ENCODE assay signal across 18 cellular contexts in genomic region chr19:38526430-38526829, GRCh38.
DNase-seq lines count a peak whose midpoint lies in the region; ATAC-seq and TF ChIP-seq lines count a peak whose summit lies in the region.
"Had no signal": no experiment of that assay in that cellular context is flagged by ENCODE, and none has a peak within 500 bp of the region (broad histone marks: within the 10 kb centered on the region; RNA-seq: fewer than 3 reads in every experiment).

No MANE protein-coding gene starts in this region.

- no peak for TF ChIP-seq CTCF in prostate gland (IDR thresholded peaks at IDR 0.05)

- no peak overlapping the region for H3K27ac ChIP-seq in prostate gland
- H3K27ac ChIP-seq: 22Rv1, A549, C4-2B had no signal

- no peaks in the 10 kb centered on the region for H3K9me3 Mint-ChIP-seq in T-helper 1 cell treated with Interleukin-12 subunit alpha and Interleukin-12 subunit beta and Interleukin-4 antibody, amounts not matched to agents 30 μg/mL and 1 μg/mL, for 36 hours
- H3K9me3 Mint-ChIP-seq in activated naive CD4-positive, alpha-beta T cell treated with anti-CD3 and anti-CD28 coated beads, Interleukin-2, amount 10 ng/mL, durations not matched to agents 7 days and 5 days, result no peaks in the 10 kb centered on the region
- H3K9me3 Mint-ChIP-seq in activated naive CD4-positive, alpha-beta T cell treated with anti-CD3 and anti-CD28 coated beads, Interleukin-2, amount 50 U/mL, for 72 hours, result no peaks in the 10 kb centered on the region
- no peaks in the 10 kb centered on the region for H3K9me3 Mint-ChIP-seq in stimulated activated naive B cell treated with anti-CD40 and anti-IgM and Interleukin-4, amounts not matched to agents 10 μg/mL and 1 μg/mL and 100 μg/mL, for 72 hours
- H3K9me3 Mint-ChIP-seq: CD4-positive, alpha-beta T cell had no signal

- WGBS in prostate gland, result 98% methylated on average over 7 of the region's 7 CpGs

- peaks cover 7% of the 10 kb centered on the region for H3K27me3 Mint-ChIP-seq in T-helper 1 cell treated with Interleukin-12 subunit alpha and Interleukin-12 subunit beta and Interleukin-4 antibody, amounts not matched to agents 30 μg/mL and 1 μg/mL, for 36 hours (ENCODE audit: low read depth)
- peaks cover 63% of the 10 kb centered on the region for H3K27me3 Mint-ChIP-seq in activated naive CD4-positive, alpha-beta T cell treated with anti-CD3 and anti-CD28 coated beads, Interleukin-2, amount 10 ng/mL, durations not matched to agents 7 days and 5 days
- H3K27me3 Mint-ChIP-seq in stimulated activated naive B cell treated with anti-CD40 and anti-IgM and Interleukin-4, amounts not matched to agents 10 μg/mL and 1 μg/mL and 100 μg/mL, for 72 hours, result peaks cover 42 to 52% of the 10 kb centered on the region in 2 donors
- H3K27me3 Mint-ChIP-seq: CD4-positive, alpha-beta T cell had no signal

- H3K36me3 ChIP-seq in prostate gland, result no peaks in the 10 kb centered on the region
- H3K36me3 ChIP-seq: HAP-1 had no signal

- H3K36me3 Mint-ChIP-seq in T-helper 1 cell treated with Interleukin-12 subunit alpha and Interleukin-12 subunit beta and Interleukin-4 antibody, amounts not matched to agents 30 μg/mL and 1 μg/mL, for 36 hours (ENCODE audit: low read depth), result no peaks in the 10 kb centered on the region
- no peaks in the 10 kb centered on the region for H3K36me3 Mint-ChIP-seq in activated naive CD4-positive, alpha-beta T cell treated with anti-CD3 and anti-CD28 coated beads, Interleukin-2, amount 10 ng/mL, durations not matched to agents 7 days and 5 days
- no peaks in the 10 kb centered on the region for H3K36me3 Mint-ChIP-seq in activated naive CD4-positive, alpha-beta T cell treated with anti-CD3 and anti-CD28 coated beads, Interleukin-2, amount 50 U/mL, for 72 hours
- H3K36me3 Mint-ChIP-seq in stimulated activated naive B cell treated with anti-CD40 and anti-IgM and Interleukin-4, amounts not matched to agents 10 μg/mL and 1 μg/mL and 100 μg/mL, for 72 hours, result no peaks in the 10 kb centered on the region

- ATAC-seq in activated naive CD4-positive, alpha-beta T cell treated with anti-CD3 and anti-CD28 coated beads, Interleukin-2, amount 50 U/mL, for 72 hours, result no peak
- ATAC-seq in stimulated activated naive B cell treated with anti-CD40 and anti-IgM and Interleukin-4, amounts not matched to agents 10 μg/mL and 1 μg/mL and 100 μg/mL, for 72 hours (replicated peaks), result no peak
- ATAC-seq in GM19455 (IDR thresholded peaks at IDR 0.05; ENCODE audit: unreplicated experiment), result no peak
- ATAC-seq: A549 had no signal

- no peak overlapping the region for H3K4me3 Mint-ChIP-seq in T-helper 1 cell treated with Interleukin-12 subunit alpha and Interleukin-12 subunit beta and Interleukin-4 antibody, amounts not matched to agents 30 μg/mL and 1 μg/mL, for 36 hours
- no peak overlapping the region for H3K4me3 Mint-ChIP-seq in activated naive CD4-positive, alpha-beta T cell treated with anti-CD3 and anti-CD28 coated beads, Interleukin-2, amount 10 ng/mL, durations not matched to agents 7 days and 5 days
- no peak overlapping the region for H3K4me3 Mint-ChIP-seq in stimulated activated naive B cell treated with anti-CD40 and anti-IgM and Interleukin-4, amounts not matched to agents 10 μg/mL and 1 μg/mL and 100 μg/mL, for 72 hours
- H3K4me3 Mint-ChIP-seq: CD4-positive, alpha-beta T cell had no signal

- no peaks in the 10 kb centered on the region for H3K9me3 ChIP-seq in prostate gland
- H3K9me3 ChIP-seq: A549, Caco-2, HAP-1 had no signal

- peaks cover 3% of the 10 kb centered on the region for H3K4me1 Mint-ChIP-seq in T-helper 1 cell treated with Interleukin-12 subunit alpha and Interleukin-12 subunit beta and Interleukin-4 antibody, amounts not matched to agents 30 μg/mL and 1 μg/mL, for 36 hours (ENCODE audit: low read depth)
- peaks cover 9% of the 10 kb centered on the region for H3K4me1 Mint-ChIP-seq in activated naive CD4-positive, alpha-beta T cell treated with anti-CD3 and anti-CD28 coated beads, Interleukin-2, amount 10 ng/mL, durations not matched to agents 7 days and 5 days
- H3K4me1 Mint-ChIP-seq in stimulated activated naive B cell treated with anti-CD40 and anti-IgM and Interleukin-4, amounts not matched to agents 10 μg/mL and 1 μg/mL and 100 μg/mL, for 72 hours, result no peaks in the 10 kb centered on the region

- H3K4me1 ChIP-seq in prostate gland (replicated peaks), result no peaks in the 10 kb centered on the region
- H3K4me1 ChIP-seq: Caco-2 had no signal

- CTCF ChIA-PET in activated naive CD4-positive, alpha-beta T cell treated with anti-CD3 and anti-CD28 coated beads, Interleukin-2, amount 10 ng/mL, durations not matched to agents 7 days and 5 days (lab: Charles Lee), result no interaction called here

- intact Hi-C loops in posterior vena cava (cut with DNase I) (no loop called here), prostate gland (cut with DNase I) (no loop called here)

- TF ChIP-seq POLR2A in prostate gland (IDR thresholded peaks at IDR 0.05), result no peak

- no peaks in the 10 kb centered on the region for H3K27me3 ChIP-seq in prostate gland (replicated peaks; ENCODE audit: insufficient read depth)

- H3K27ac Mint-ChIP-seq in T-helper 1 cell treated with Interleukin-12 subunit alpha and Interleukin-12 subunit beta and Interleukin-4 antibody, amounts not matched to agents 30 μg/mL and 1 μg/mL, for 36 hours, result peak overlapping the region; percentile 67
- H3K27ac Mint-ChIP-seq in activated naive CD4-positive, alpha-beta T cell treated with anti-CD3 and anti-CD28 coated beads, Interleukin-2, amount 10 ng/mL, durations not matched to agents 7 days and 5 days, result peak overlapping the region; percentile 33
- H3K27ac Mint-ChIP-seq in activated naive CD4-positive, alpha-beta T cell treated with anti-CD3 and anti-CD28 coated beads, Interleukin-2, amount 50 U/mL, for 72 hours, result peak overlapping the region in 1 of 2 donors; percentile 3
- peak overlapping the region; percentile 63 for H3K27ac Mint-ChIP-seq in stimulated activated naive B cell treated with anti-CD40 and anti-IgM and Interleukin-4, amounts not matched to agents 10 μg/mL and 1 μg/mL and 100 μg/mL, for 72 hours
- H3K27ac Mint-ChIP-seq: CD4-positive, alpha-beta T cell had no signal

- DNase-seq in T-helper 1 cell (no peak), posterior vena cava (ENCODE audit: low spot score) (peak; percentile 25), prostate gland (ENCODE audit: low spot score) (no peak)
- no peak for DNase-seq in activated naive CD4-positive, alpha-beta T cell treated with anti-CD3 and anti-CD28 coated beads, Interleukin-2, amount 10 ng/mL, durations not matched to agents 7 days and 5 days
- DNase-seq in activated naive CD4-positive, alpha-beta T cell treated with anti-CD3 and anti-CD28 coated beads, Interleukin-2, amount 50 U/mL, for 72 hours (ENCODE audit: low spot score in 2 of 2), result no peak
- no peak for DNase-seq in stimulated activated naive B cell treated with anti-CD40 and anti-IgM and Interleukin-4, amounts not matched to agents 10 μg/mL and 1 μg/mL and 100 μg/mL, for 72 hours
- DNase-seq: AML-193; Caco-2; CD4-positive, alpha-beta T cell; DMS79; GDM1; IMR-90 had no signal

- H3K4me3 ChIP-seq in prostate gland, result no peak overlapping the region
- H3K4me3 ChIP-seq: A549, HAP-1 had no signal
